27 cellular contexts compared by ENCODE assay signal in genomic region chr10:71625445-71626175, GRCh38.
"Had no signal": no experiment of that assay in that cellular context is flagged by ENCODE, and none has a peak within 500 bp of the region (broad histone marks: within the 10 kb centered on the region; RNA-seq: fewer than 3 reads in every experiment).

No MANE protein-coding gene starts in this region.

- H3K27ac Mint-ChIP-seq: immature natural killer cell, memory B cell, natural killer cell had no signal

- H3K27me3 ChIP-seq: gastrocnemius medialis, heart right ventricle, right atrium auricular region, testis, upper lobe of left lung had no signal

- H3K4me2 ChIP-seq: smooth muscle cell had no signal

- H3K36me3 ChIP-seq: gastrocnemius medialis, heart right ventricle, prostate gland, right atrium auricular region, stomach, tibial artery, upper lobe of left lung had no signal

- ATAC-seq: gastrocnemius medialis, heart right ventricle, left lobe of liver, natural killer cell, sciatic nerve had no signal

- H3K4me1 Mint-ChIP-seq: immature natural killer cell had no signal

- H3K36me3 Mint-ChIP-seq: immature natural killer cell, memory B cell, natural killer cell had no signal

- H3K4me3 Mint-ChIP-seq: immature natural killer cell, memory B cell, natural killer cell, neural crest cell had no signal

- H3K27ac ChIP-seq: coronary artery, gastrocnemius medialis, heart right ventricle, prostate gland, right atrium auricular region, stomach, testis, tibial artery, upper lobe of left lung had no signal

- H3K4me1 ChIP-seq: prostate gland had no signal

- H3K9me3 ChIP-seq: gastrocnemius medialis, heart right ventricle, prostate gland, right atrium auricular region, stomach, testis, tibial artery, upper lobe of left lung had no signal

- H3K4me3 ChIP-seq: coronary artery, gastrocnemius medialis, heart right ventricle, lung, prostate gland, right atrium auricular region, smooth muscle cell, stomach, testis, tibial artery, upper lobe of left lung had no signal

- DNase-seq: dermis blood vessel endothelial cell; effector memory CD4-positive, alpha-beta T cell; foreskin fibroblast; gastrocnemius medialis; glutamatergic neuron; heart right ventricle; hypothalamus; immature natural killer cell; natural killer cell; stimulated activated CD4-positive, alpha-beta T cell treated with anti-CD3 and anti-CD28 coated beads, Interleukin-12 subunit alpha, Interleukin-12 subunit beta, amount 100 ng/mL, for 4 hours; stimulated activated CD4-positive, alpha-beta T cell treated with anti-CD3 and anti-CD28 coated beads, Interleukin-1b, Interleukin-23, amount 100 ng/mL, for 48 hours; stimulated activated CD4-positive, alpha-beta T cell treated with anti-CD3 and anti-CD28 coated beads, Interleukin-4, amount 100 ng/mL, for 1 hour; stimulated activated CD8-positive, alpha-beta memory T cell treated with anti-CD3 and anti-CD28 coated beads, Interleukin-4, amount 100 ng/mL, for 48 hours; stimulated activated naive CD4-positive, alpha-beta T cell treated with Interleukin-2 at 50 U/mL for 16 hours; stomach; testis; tibial artery; upper lobe of left lung had no signal

- H3K9me3 Mint-ChIP-seq: immature natural killer cell, memory B cell, natural killer cell, neural crest cell had no signal
